ENCODE assay signal across 8 cellular contexts in the genomic region with DNA sequence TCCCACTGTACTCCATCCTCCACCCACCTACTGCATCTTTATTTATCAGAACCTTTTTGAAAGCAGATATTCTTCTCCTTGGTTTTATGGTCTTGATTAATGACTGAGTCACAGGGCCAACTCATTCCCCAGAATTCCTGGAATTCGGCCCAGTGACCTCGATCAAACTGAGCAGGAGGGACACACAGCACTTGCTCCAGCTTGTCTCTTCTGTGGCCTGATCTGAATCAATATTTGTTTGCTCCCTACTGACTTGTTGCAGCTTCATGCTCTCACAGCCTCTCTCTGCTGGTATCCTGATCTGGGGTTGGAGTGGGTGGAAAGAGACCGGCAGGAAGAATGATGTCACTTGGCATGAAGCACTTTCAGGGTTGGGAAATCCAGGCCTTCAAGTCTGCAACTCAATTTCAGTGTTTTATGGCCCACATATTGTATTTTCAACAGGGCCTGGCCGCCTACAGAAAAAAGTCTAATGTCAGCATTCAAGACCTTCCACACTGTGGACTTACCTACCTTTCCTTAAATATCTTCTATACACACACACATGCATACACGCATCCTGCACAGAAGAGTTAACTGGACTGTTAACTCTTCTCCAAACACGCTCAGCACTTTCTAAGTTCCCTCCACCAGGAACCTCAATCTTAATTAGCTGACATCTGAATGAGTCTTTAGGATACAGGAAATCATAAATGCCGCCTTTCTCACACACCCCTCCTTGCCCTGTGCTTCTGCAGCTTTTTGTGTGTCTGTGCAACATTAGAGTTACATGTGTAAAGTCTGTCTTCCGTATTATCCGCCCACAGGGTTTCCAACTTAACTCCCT. TPM values are rescaled to one million over a fixed set of nuclear protein-coding genes. Genes with fewer than 3 reads are reported as not detected.
DNase-seq lines count a peak whose midpoint lies in the region; ATAC-seq and TF ChIP-seq lines count a peak whose summit lies in the region.

No MANE protein-coding gene starts in this region.

- WGBS in aorta, 2 donors, result 3 to 4% methylated on average over 9 of the region's 9 CpGs

- peak; percentile 67 for ATAC-seq in aorta (ENCODE audit: low FRiP score)
- no peak for ATAC-seq in HG03196 (IDR thresholded peaks at IDR 0.05; ENCODE audit: unreplicated experiment)

- peak overlapping the region; percentile 84 to 93 for H3K27ac ChIP-seq in aorta (ENCODE audit: low read depth in 1 of 2, low read length in 2 of 2)

- H3K27me3 ChIP-seq in aorta (ENCODE audit: control insufficient read depth in 1 of 2, insufficient read depth in 2 of 2, low read length in 1 of 2), result no peaks in the 10 kb centered on the region

- TF ChIP-seq CTCF in chondrocyte (IDR thresholded peaks at IDR 0.05), result no peak

- no peaks in the 10 kb centered on the region for H3K9me3 Mint-ChIP-seq in chondrocyte (ENCODE audit: low read depth)

- peaks cover 72% of the 10 kb centered on the region for H3K4me1 Mint-ChIP-seq in chondrocyte (ENCODE audit: low read depth)

- no peaks in the 10 kb centered on the region for H3K27me3 Mint-ChIP-seq in chondrocyte (ENCODE audit: low read depth)

- H3K27ac Mint-ChIP-seq in chondrocyte (ENCODE audit: unreplicated experiment), result peak overlapping the region; percentile 99

- intact Hi-C loops in aorta (cut with DNase I), result no loop called here

- H3K36me3 Mint-ChIP-seq in chondrocyte (ENCODE audit: low read depth), result peaks cover 52% of the 10 kb centered on the region

- no peaks in the 10 kb centered on the region for H3K9me3 ChIP-seq in aorta (ENCODE audit: control insufficient read depth, low read length)

- peak; percentile 26 for DNase-seq in activated CD4-positive, alpha-beta T cell treated with anti-CD3 and anti-CD28 coated beads for 48 hours
- DNase-seq in activated CD4-positive, alpha-beta T cell treated with anti-CD3 and anti-CD28 coated beads for 4 hours, result no peak
- DNase-seq in NCI-H446 treated with DMSO at 0.1 percent for 48 hours (lab: John Stamatoyannopoulos, UW), result peak; percentile 88
- no peak for DNase-seq in chondrocyte (ENCODE audit: low spot score)
- DNase-seq in medulla oblongata (ENCODE audit: extremely low spot score), result peak; percentile 65
- peak; percentile 76 to 86 for DNase-seq in aorta
- no peak for DNase-seq in AML-193 (lab: John Stamatoyannopoulos, UW)

- H3K4me3 ChIP-seq in aorta (ENCODE audit: low read length in 2 of 2), result peak overlapping the region in 1 of 2 donors; percentile 26

- peaks cover 0 to 2% of the 10 kb centered on the region in 2 donors for H3K36me3 ChIP-seq in aorta (ENCODE audit: control insufficient read depth in 1 of 2, insufficient read depth in 2 of 2, low read length in 1 of 2)

- H3K4me3 Mint-ChIP-seq in chondrocyte (ENCODE audit: unreplicated experiment), result peak overlapping the region; percentile 96

- peaks cover 2 to 16% of the 10 kb centered on the region in 2 donors for H3K4me1 ChIP-seq in aorta (ENCODE audit: control insufficient read depth in 1 of 2, insufficient read depth in 2 of 2, low read length in 2 of 2)

RNA-seq across cellular contexts. Expression of gene ANXA2, which starts 4.6 kb away (rescaled TPM):
- total RNA-seq in chondrocyte (2,649 to 2,819 TPM (median 2,779 TPM) in 3 replicates), aorta (100 to 1,000 TPM; 699 to 767 TPM)
- 1,000 to 10,000 TPM in 1 of 2 donors, 100 to 1,000 TPM in 1; 827 to 1,029 TPM for polyA plus RNA-seq in aorta

Comparison
In these comparisons a context has a peak if more than half of its experiments do, and no peak if none do; other contexts are left out.
1. DNase-seq: peak in activated CD4-positive, alpha-beta T cell treated with anti-CD3 and anti-CD28 coated beads for 48 hours (single experiment), NCI-H446 treated with DMSO at 0.1 percent for 48 hours (single experiment), medulla oblongata (single experiment) and aorta (2 of 2); none in activated CD4-positive, alpha-beta T cell treated with anti-CD3 and anti-CD28 coated beads for 4 hours (0 of 2), chondrocyte (single experiment) and AML-193 (0 of 2).